ENCODE assay signal across 1 cellular context in the genomic region with DNA sequence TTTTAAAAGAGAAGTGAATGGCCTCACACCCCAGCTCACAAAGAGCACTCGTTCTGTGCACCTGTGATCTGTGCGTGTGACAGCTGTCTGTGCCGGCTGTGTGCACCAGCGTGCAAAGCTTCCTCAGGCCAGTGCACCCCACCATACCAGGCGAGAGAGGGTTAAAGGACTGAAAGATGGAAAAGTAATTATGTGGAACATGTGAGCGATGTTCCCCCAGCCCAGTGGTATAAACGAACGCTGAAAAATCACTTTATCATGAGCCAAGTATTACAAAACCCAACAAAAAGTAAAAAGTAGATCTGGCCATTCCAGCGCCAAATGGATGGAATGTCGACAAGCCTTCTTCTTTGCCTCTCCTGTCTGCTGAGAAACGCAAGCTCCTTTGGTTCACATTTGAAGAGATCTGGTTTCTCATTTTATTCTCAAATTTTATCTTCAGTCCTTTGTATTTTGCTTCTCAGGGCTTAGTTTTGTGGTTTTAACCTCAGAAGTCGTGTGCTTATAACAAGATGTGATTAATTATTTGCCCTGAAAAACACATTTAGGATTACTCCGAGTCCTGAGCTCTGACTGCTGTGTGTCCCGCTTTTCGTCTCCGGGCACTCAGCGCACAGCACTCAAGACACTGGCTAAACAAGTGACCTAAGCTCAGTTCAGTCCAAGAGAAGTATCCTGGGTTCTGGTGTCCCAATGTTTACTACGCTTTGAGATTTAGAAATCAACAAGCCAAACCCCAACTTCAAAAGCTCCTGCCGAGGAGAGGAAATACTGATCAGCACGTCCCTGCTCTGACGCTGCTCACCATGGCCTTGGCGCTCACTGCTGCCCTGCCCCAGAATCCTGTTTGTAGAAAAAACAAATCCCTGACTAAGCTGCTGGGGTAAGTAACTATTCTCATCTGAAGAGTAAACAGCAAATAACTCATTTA.
TF ChIP-seq lines count a peak whose summit lies in the region.

No MANE protein-coding gene starts in this region.

TF ChIP-seq in HepG2, 621 proteins besides CTCF, POLR2A, EP300 and RAD21 (continued from another document and continues in another):
- TF ChIP-seq, protein P1, sequence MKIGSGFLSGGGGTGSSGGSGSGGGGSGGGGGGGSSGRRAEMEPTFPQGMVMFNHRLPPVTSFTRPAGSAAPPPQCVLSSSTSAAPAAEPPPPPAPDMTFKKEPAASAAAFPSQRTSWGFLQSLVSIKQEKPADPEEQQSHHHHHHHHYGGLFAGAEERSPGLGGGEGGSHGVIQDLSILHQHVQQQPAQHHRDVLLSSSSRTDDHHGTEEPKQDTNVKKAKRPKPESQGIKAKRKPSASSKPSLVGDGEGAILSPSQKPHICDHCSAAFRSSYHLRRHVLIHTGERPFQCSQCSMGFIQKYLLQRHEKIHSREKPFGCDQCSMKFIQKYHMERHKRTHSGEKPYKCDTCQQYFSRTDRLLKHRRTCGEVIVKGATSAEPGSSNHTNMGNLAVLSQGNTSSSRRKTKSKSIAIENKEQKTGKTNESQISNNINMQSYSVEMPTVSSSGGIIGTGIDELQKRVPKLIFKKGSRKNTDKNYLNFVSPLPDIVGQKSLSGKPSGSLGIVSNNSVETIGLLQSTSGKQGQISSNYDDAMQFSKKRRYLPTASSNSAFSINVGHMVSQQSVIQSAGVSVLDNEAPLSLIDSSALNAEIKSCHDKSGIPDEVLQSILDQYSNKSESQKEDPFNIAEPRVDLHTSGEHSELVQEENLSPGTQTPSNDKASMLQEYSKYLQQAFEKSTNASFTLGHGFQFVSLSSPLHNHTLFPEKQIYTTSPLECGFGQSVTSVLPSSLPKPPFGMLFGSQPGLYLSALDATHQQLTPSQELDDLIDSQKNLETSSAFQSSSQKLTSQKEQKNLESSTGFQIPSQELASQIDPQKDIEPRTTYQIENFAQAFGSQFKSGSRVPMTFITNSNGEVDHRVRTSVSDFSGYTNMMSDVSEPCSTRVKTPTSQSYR (CRISPR knock-in tag; IDR thresholded peaks at IDR 0.05; ENCODE audit: borderline replicate concordance), result no peak
- TF ChIP-seq, protein P2, sequence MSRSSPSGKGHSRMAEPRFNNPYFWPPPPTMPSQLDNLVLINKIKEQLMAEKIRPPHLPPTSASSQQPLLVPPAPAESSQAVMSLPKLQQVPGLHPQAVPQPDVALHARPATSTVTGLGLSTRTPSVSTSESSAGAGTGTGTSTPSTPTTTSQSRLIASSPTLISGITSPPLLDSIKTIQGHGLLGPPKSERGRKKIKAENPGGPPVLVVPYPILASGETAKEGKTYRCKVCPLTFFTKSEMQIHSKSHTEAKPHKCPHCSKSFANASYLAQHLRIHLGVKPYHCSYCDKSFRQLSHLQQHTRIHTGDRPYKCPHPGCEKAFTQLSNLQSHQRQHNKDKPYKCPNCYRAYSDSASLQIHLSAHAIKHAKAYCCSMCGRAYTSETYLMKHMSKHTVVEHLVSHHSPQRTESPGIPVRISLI (CRISPR knock-in tag; IDR thresholded peaks at IDR 0.05; ENCODE audit: borderline replicate concordance), result no peak
- TF ChIP-seq JUN (CRISPR knock-in tag; IDR thresholded peaks at IDR 0.05) (no peak), WIZ (CRISPR knock-in tag; IDR thresholded peaks at IDR 0.05) (no peak), ZNF460 (CRISPR knock-in tag; IDR thresholded peaks at IDR 0.05; ENCODE audit: borderline replicate concordance) (no peak; the same call in 1 of the 2 replicates), MXD4 (CRISPR knock-in tag; IDR thresholded peaks at IDR 0.05) (no peak), ZNF501 (CRISPR knock-in tag; IDR thresholded peaks at IDR 0.05) (peak; percentile 50; the same call in 1 of the 2 replicates), ZNF780A (CRISPR knock-in tag; IDR thresholded peaks at IDR 0.05) (no peak), ZNF225 (CRISPR knock-in tag; IDR thresholded peaks at IDR 0.05) (no peak), NR2F2 (IDR thresholded peaks at IDR 0.05; ENCODE audit: borderline replicate concordance, low read depth) (no peak), GATA4 (IDR thresholded peaks at IDR 0.05; ENCODE audit: borderline replicate concordance, low read depth) (peak; percentile 68; the same call in 1 of the 2 replicates), GTF3A (CRISPR knock-in tag; conservative IDR thresholded peaks at IDR 0.05) (no peak), TAF15 (IDR thresholded peaks at IDR 0.05; ENCODE audit: low read depth, low read length, poor library complexity, severe bottlenecking) (no peak), JDP2 (CRISPR knock-in tag; IDR thresholded peaks at IDR 0.05; ENCODE audit: borderline replicate concordance) (no peak), TCF7L2 (IDR thresholded peaks at IDR 0.05; ENCODE audit: low read depth, low read length) (no peak), ZNF644 (CRISPR knock-in tag; IDR thresholded peaks at IDR 0.05; ENCODE audit: low read depth) (no peak), ZNF670 (CRISPR knock-in tag; IDR thresholded peaks at IDR 0.05; ENCODE audit: borderline replicate concordance) (peak; percentile 84), ASH2L (IDR thresholded peaks at IDR 0.05; ENCODE audit: insufficient read length, low read depth, low read length) (no peak), ZBTB7B (CRISPR knock-in tag; IDR thresholded peaks at IDR 0.05) (no peak), ZFP37 (CRISPR knock-in tag; IDR thresholded peaks at IDR 0.05; ENCODE audit: borderline replicate concordance) (no peak), FOXK2 (IDR thresholded peaks at IDR 0.05) (no peak), SATB2 (CRISPR knock-in tag; IDR thresholded peaks at IDR 0.05) (no peak), U2AF2 (IDR thresholded peaks at IDR 0.05; ENCODE audit: low read depth, low read length) (no peak), MED1 (CRISPR knock-in tag; IDR thresholded peaks at IDR 0.05) (peak; percentile 96), RORA (CRISPR knock-in tag; IDR thresholded peaks at IDR 0.05) (no peak)
- TF ChIP-seq, protein P3, sequence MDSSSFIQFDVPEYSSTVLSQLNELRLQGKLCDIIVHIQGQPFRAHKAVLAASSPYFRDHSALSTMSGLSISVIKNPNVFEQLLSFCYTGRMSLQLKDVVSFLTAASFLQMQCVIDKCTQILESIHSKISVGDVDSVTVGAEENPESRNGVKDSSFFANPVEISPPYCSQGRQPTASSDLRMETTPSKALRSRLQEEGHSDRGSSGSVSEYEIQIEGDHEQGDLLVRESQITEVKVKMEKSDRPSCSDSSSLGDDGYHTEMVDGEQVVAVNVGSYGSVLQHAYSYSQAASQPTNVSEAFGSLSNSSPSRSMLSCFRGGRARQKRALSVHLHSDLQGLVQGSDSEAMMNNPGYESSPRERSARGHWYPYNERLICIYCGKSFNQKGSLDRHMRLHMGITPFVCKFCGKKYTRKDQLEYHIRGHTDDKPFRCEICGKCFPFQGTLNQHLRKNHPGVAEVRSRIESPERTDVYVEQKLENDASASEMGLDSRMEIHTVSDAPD (CRISPR knock-in tag; IDR thresholded peaks at IDR 0.05), result no peak
- TF ChIP-seq, protein P4, sequence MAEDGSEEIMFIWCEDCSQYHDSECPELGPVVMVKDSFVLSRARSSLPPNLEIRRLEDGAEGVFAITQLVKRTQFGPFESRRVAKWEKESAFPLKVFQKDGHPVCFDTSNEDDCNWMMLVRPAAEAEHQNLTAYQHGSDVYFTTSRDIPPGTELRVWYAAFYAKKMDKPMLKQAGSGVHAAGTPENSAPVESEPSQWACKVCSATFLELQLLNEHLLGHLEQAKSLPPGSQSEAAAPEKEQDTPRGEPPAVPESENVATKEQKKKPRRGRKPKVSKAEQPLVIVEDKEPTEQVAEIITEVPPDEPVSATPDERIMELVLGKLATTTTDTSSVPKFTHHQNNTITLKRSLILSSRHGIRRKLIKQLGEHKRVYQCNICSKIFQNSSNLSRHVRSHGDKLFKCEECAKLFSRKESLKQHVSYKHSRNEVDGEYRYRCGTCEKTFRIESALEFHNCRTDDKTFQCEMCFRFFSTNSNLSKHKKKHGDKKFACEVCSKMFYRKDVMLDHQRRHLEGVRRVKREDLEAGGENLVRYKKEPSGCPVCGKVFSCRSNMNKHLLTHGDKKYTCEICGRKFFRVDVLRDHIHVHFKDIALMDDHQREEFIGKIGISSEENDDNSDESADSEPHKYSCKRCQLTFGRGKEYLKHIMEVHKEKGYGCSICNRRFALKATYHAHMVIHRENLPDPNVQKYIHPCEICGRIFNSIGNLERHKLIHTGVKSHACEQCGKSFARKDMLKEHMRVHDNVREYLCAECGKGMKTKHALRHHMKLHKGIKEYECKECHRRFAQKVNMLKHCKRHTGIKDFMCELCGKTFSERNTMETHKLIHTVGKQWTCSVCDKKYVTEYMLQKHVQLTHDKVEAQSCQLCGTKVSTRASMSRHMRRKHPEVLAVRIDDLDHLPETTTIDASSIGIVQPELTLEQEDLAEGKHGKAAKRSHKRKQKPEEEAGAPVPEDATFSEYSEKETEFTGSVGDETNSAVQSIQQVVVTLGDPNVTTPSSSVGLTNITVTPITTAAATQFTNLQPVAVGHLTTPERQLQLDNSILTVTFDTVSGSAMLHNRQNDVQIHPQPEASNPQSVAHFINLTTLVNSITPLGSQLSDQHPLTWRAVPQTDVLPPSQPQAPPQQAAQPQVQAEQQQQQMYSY (CRISPR knock-in tag; IDR thresholded peaks at IDR 0.05), result no peak
- TF ChIP-seq, protein P5, sequence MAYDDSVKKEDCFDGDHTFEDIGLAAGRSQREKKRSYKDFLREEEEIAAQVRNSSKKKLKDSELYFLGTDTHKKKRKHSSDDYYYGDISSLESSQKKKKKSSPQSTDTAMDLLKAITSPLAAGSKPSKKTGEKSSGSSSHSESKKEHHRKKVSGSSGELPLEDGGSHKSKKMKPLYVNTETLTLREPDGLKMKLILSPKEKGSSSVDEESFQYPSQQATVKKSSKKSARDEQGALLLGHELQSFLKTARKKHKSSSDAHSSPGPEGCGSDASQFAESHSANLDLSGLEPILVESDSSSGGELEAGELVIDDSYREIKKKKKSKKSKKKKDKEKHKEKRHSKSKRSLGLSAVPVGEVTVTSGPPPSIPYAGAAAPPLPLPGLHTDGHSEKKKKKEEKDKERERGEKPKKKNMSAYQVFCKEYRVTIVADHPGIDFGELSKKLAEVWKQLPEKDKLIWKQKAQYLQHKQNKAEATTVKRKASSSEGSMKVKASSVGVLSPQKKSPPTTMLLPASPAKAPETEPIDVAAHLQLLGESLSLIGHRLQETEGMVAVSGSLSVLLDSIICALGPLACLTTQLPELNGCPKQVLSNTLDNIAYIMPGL (CRISPR knock-in tag; IDR thresholded peaks at IDR 0.05; ENCODE audit: borderline replicate concordance in 1 of 2, low read depth in 1 of 2), result peak in 1 of 2 experiments; percentile 45; a peak in 2 of 4 replicates
- TF ChIP-seq, protein P6, sequence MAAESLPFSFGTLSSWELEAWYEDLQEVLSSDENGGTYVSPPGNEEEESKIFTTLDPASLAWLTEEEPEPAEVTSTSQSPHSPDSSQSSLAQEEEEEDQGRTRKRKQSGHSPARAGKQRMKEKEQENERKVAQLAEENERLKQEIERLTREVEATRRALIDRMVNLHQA (CRISPR knock-in tag; IDR thresholded peaks at IDR 0.05), result no peak
- TF ChIP-seq, protein P7, sequence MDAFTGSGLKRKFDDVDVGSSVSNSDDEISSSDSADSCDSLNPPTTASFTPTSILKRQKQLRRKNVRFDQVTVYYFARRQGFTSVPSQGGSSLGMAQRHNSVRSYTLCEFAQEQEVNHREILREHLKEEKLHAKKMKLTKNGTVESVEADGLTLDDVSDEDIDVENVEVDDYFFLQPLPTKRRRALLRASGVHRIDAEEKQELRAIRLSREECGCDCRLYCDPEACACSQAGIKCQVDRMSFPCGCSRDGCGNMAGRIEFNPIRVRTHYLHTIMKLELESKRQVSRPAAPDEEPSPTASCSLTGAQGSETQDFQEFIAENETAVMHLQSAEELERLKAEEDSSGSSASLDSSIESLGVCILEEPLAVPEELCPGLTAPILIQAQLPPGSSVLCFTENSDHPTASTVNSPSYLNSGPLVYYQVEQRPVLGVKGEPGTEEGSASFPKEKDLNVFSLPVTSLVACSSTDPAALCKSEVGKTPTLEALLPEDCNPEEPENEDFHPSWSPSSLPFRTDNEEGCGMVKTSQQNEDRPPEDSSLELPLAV (CRISPR knock-in tag; conservative IDR thresholded peaks at IDR 0.05; ENCODE audit: low read depth), result no peak
- TF ChIP-seq, protein P8, sequence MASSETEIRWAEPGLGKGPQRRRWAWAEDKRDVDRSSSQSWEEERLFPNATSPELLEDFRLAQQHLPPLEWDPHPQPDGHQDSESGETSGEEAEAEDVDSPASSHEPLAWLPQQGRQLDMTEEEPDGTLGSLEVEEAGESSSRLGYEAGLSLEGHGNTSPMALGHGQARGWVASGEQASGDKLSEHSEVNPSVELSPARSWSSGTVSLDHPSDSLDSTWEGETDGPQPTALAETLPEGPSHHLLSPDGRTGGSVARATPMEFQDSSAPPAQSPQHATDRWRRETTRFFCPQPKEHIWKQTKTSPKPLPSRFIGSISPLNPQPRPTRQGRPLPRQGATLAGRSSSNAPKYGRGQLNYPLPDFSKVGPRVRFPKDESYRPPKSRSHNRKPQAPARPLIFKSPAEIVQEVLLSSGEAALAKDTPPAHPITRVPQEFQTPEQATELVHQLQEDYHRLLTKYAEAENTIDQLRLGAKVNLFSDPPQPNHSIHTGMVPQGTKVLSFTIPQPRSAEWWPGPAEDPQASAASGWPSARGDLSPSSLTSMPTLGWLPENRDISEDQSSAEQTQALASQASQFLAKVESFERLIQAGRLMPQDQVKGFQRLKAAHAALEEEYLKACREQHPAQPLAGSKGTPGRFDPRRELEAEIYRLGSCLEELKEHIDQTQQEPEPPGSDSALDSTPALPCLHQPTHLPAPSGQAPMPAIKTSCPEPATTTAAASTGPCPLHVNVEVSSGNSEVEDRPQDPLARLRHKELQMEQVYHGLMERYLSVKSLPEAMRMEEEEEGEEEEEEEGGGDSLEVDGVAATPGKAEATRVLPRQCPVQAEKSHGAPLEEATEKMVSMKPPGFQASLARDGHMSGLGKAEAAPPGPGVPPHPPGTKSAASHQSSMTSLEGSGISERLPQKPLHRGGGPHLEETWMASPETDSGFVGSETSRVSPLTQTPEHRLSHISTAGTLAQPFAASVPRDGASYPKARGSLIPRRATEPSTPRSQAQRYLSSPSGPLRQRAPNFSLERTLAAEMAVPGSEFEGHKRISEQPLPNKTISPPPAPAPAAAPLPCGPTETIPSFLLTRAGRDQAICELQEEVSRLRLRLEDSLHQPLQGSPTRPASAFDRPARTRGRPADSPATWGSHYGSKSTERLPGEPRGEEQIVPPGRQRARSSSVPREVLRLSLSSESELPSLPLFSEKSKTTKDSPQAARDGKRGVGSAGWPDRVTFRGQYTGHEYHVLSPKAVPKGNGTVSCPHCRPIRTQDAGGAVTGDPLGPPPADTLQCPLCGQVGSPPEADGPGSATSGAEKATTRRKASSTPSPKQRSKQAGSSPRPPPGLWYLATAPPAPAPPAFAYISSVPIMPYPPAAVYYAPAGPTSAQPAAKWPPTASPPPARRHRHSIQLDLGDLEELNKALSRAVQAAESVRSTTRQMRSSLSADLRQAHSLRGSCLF (CRISPR knock-in tag; IDR thresholded peaks at IDR 0.05; ENCODE audit: borderline replicate concordance), result no peak
- TF ChIP-seq, protein P9, sequence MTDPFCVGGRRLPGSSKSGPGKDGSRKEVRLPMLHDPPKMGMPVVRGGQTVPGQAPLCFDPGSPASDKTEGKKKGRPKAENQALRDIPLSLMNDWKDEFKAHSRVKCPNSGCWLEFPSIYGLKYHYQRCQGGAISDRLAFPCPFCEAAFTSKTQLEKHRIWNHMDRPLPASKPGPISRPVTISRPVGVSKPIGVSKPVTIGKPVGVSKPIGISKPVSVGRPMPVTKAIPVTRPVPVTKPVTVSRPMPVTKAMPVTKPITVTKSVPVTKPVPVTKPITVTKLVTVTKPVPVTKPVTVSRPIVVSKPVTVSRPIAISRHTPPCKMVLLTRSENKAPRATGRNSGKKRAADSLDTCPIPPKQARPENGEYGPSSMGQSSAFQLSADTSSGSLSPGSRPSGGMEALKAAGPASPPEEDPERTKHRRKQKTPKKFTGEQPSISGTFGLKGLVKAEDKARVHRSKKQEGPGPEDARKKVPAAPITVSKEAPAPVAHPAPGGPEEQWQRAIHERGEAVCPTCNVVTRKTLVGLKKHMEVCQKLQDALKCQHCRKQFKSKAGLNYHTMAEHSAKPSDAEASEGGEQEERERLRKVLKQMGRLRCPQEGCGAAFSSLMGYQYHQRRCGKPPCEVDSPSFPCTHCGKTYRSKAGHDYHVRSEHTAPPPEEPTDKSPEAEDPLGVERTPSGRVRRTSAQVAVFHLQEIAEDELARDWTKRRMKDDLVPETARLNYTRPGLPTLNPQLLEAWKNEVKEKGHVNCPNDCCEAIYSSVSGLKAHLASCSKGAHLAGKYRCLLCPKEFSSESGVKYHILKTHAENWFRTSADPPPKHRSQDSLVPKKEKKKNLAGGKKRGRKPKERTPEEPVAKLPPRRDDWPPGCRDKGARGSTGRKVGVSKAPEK (CRISPR knock-in tag; IDR thresholded peaks at IDR 0.05; ENCODE audit: borderline replicate concordance), result no peak
